Comparison of ENCODE assay signal across 9 cellular contexts in genomic region chr10:26698909-26699308, GRCh38. TPM values are rescaled to one million over a fixed set of nuclear protein-coding genes. Genes with fewer than 3 reads are reported as not detected.
A peak's percentile ranks its signal among the peaks of the same experiment; 100 is the strongest.
DNase-seq lines count a peak whose midpoint lies in the region; ATAC-seq and TF ChIP-seq lines count a peak whose summit lies in the region.
"Had no signal": no experiment of that assay in that cellular context is flagged by ENCODE, and none has a peak within 500 bp of the region (broad histone marks: within the 10 kb centered on the region; RNA-seq: fewer than 3 reads in every experiment).

No MANE protein-coding gene starts in this region.

- H3K4me3 ChIP-seq in SJCRH30 (peak overlapping the region; percentile 88), fibroblast of mammary gland (ENCODE audit: control insufficient read depth, low read depth, low read length) (peak overlapping the region; percentile 89), suprapubic skin (peak overlapping the region; percentile 72)

- H3K27ac ChIP-seq in SJCRH30 (no peak overlapping the region), suprapubic skin (no peak overlapping the region)

- TF ChIP-seq POLR2A in suprapubic skin (IDR thresholded peaks at IDR 0.05), result no peak

- H3K36me3 Mint-ChIP-seq in activated naive CD4-positive, alpha-beta T cell treated with anti-CD3 and anti-CD28 coated beads, Interleukin-2, amount 50 U/mL, for 24 hours, result peaks cover 16% of the 10 kb centered on the region

- no peak for TF ChIP-seq EP300 in suprapubic skin (IDR thresholded peaks at IDR 0.05)

- ATAC-seq in HG03439 (IDR thresholded peaks at IDR 0.05; ENCODE audit: unreplicated experiment) (no peak), GM18502 (IDR thresholded peaks at IDR 0.05; ENCODE audit: poor library complexity, unreplicated experiment) (no peak)

- H3K27me3 ChIP-seq in SJCRH30 (no peaks in the 10 kb centered on the region), suprapubic skin (no peaks in the 10 kb centered on the region)

- H3K27me3 Mint-ChIP-seq in activated naive CD4-positive, alpha-beta T cell treated with anti-CD3 and anti-CD28 coated beads, Interleukin-2, amount 50 U/mL, for 24 hours, result no peaks in the 10 kb centered on the region

- TF ChIP-seq CTCF in fibroblast of mammary gland (conservative IDR thresholded peaks at IDR 0.05; ENCODE audit: control insufficient read depth, insufficient read depth, low read depth, low read length) (no peak), suprapubic skin (IDR thresholded peaks at IDR 0.05) (no peak)

- peaks cover 40% of the 10 kb centered on the region for H3K4me1 Mint-ChIP-seq in activated naive CD4-positive, alpha-beta T cell treated with anti-CD3 and anti-CD28 coated beads, Interleukin-2, amount 50 U/mL, for 24 hours

- peak overlapping the region; percentile 30 for H3K27ac Mint-ChIP-seq in activated naive CD4-positive, alpha-beta T cell treated with anti-CD3 and anti-CD28 coated beads, Interleukin-2, amount 50 U/mL, for 24 hours

- WGBS in suprapubic skin, result 81% methylated on average over 2 of the region's 2 CpGs

- no peaks in the 10 kb centered on the region for H3K9me3 Mint-ChIP-seq in activated naive CD4-positive, alpha-beta T cell treated with anti-CD3 and anti-CD28 coated beads, Interleukin-2, amount 50 U/mL, for 24 hours

- no peaks in the 10 kb centered on the region for H3K9me3 ChIP-seq in SJCRH30 (replicated peaks)
- no peaks in the 10 kb centered on the region for H3K9me3 ChIP-seq in suprapubic skin

- H3K4me3 Mint-ChIP-seq in activated naive CD4-positive, alpha-beta T cell treated with anti-CD3 and anti-CD28 coated beads, Interleukin-2, amount 50 U/mL, for 24 hours, result peak overlapping the region; percentile 99

- peaks cover 22% of the 10 kb centered on the region for H3K36me3 ChIP-seq in SJCRH30
- peaks cover 4% of the 10 kb centered on the region for H3K36me3 ChIP-seq in suprapubic skin

- 0 out of 2 replicates have a peak, but pooled peaks cover 2% of the 10 kb centered on the region for H3K4me1 ChIP-seq in SJCRH30
- H3K4me1 ChIP-seq in suprapubic skin, result peaks cover 18% of the 10 kb centered on the region

- DNase-seq in activated naive CD4-positive, alpha-beta T cell treated with anti-CD3 and anti-CD28 coated beads, Interleukin-2, amount 50 U/mL, for 16 hours, result no peak
- DNase-seq in SJCRH30, result no peak
- DNase-seq in fibroblast of mammary gland (ENCODE audit: low read depth), result no peak
- no peak for DNase-seq in suprapubic skin (ENCODE audit: low spot score in 2 of 2)
- DNase-seq in A172 (ENCODE audit: low spot score), result no peak
- DNase-seq: NCI-H82 had no signal

RNA-seq across cellular contexts. Expression of gene PDSS1, which starts 1.4 kb away (rescaled TPM):
- 31.8 and 33.2 TPM in 2 replicates for total RNA-seq in SJCRH30 (2014; rRNA removed; shearing (Covaris generic))
- total RNA-seq in suprapubic skin, result 1 to 10 TPM; 3.6 to 7.6 (median 3.9) TPM
- 19.2 and 27.5 TPM in 2 replicates for total RNA-seq in A172 (2014; rRNA removed; shearing (Covaris generic))
